Comparison of ENCODE assay signal across 25 cellular contexts in the genomic region with DNA sequence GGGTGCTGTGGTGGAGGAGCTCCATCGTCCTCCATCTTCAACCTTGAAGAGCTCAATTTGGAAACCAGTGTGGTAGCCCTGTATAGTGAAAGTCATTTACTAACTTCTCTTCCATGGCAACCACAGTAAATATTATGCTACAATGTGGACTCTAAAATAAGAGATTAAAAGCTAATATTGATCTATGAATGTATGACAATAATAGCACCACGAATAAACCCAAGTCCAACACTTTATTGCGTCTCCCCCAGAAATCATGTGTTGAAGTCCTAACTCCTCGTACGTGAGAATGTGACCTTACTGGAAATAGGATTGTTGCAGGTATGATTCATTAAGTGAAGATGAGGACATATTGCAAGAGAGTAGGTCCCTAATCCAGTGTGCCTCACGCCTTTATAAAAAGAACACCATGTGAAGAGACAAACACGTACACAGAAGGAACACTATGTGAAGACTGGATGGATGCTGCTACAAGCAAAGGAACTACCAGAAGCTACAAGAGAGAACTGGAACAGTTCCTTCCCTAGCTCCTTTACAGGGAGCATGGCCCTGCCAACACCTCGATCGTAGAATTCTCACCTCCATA.
DNase-seq lines count a peak whose midpoint lies in the region; ATAC-seq, FAIRE-seq and TF ChIP-seq lines count a peak whose summit lies in the region.
"Had no signal": no experiment of that assay in that cellular context is flagged by ENCODE, and none has a peak within 500 bp of the region (broad histone marks: within the 10 kb centered on the region; RNA-seq: fewer than 3 reads in every experiment).

No MANE protein-coding gene starts in this region.

- H2AFZ ChIP-seq in OCI-LY7 (ENCODE audit: low read length): peak overlapping the region; percentile 16
- H2AFZ ChIP-seq: GM23248 had no signal

- 90% methylated on average over 9 of the region's 9 CpGs for WGBS in A549 (ENCODE audit: missing lambda C conversion rate)
- WGBS in pancreas, 2 donors: 57 to 61% methylated on average over 9 of the region's 9 CpGs

- no peaks in the 10 kb centered on the region for H3K9me3 ChIP-seq in A549
- H3K9me3 ChIP-seq in OCI-LY7 (ENCODE audit: low read length): no peaks in the 10 kb centered on the region
- no peaks in the 10 kb centered on the region for H3K9me3 ChIP-seq in pancreas

- ATAC-seq in A549: no peak
- ATAC-seq in pancreas: peak; percentile 14 to 73 (median 58)
- ATAC-seq in GM19452 (IDR thresholded peaks at IDR 0.05; ENCODE audit: unreplicated experiment): no peak
- ATAC-seq: GM12878, PC-3 had no signal

- no peaks in the 10 kb centered on the region for H3K79me2 ChIP-seq in OCI-LY7 (ENCODE audit: insufficient read depth, low read depth, low read length)

- H4K20me1 ChIP-seq in OCI-LY7 (ENCODE audit: insufficient read depth, low read length): no peaks in the 10 kb centered on the region

- H3K4me2 ChIP-seq in A549 (no peak overlapping the region; the same call in 2 of the 3 replicates), OCI-LY7 (ENCODE audit: low read length) (no peak overlapping the region)

- POLR2A ChIA-PET in A549 (lab: Yijun Ruan, JAX): no interaction called here
- POLR2A ChIA-PET in OCI-LY7 (lab: Charles Lee): interaction anchor here (0.6 kb wide), 1 partner anchor 162 kb away, joined by 3 read pairs; no protein-coding TSS in a partner anchor

- CTCF ChIA-PET in A549 (lab: Yijun Ruan, JAX): interaction anchor here (0.5 to 0.9 kb wide), 2 partner anchors 110 to 409 kb away, joined by 3 read pairs; no protein-coding TSS in a partner anchor
- CTCF ChIA-PET in OCI-LY7 (lab: Charles Lee; ENCODE audit: unreplicated experiment): no interaction called here

- DNase-seq in A549 (ENCODE audit: low read depth in 1 of 2, low spot score in 1 of 2): no peak
- DNase-seq in OCI-LY7 (ENCODE audit: low spot score): no peak
- DNase-seq in iris pigment epithelial cell (ENCODE audit: low read depth): peak; percentile 64
- DNase-seq in pancreas: no peak
- DNase-seq in foreskin melanocyte: no peak
- no peak for DNase-seq in NCI-H526 treated with DMSO at 0.1 percent for 48 hours (lab: John Stamatoyannopoulos, UW)
- DNase-seq in epidermal melanocyte (ENCODE audit: insufficient read length, low spot score): no peak
- DNase-seq: DMS79 treated with DMSO at 0.1 percent for 48 hours, GM23248, H9, HFFc6, IMR-90, NCI-H1105, NCI-H2081, NCI-H2171, NCI-H345, NCI-H524 treated with DMSO at 0.1 percent for 48 hours, PC-3, Right ventricle myocardium superior had no signal

- BruUV-seq in OCI-LY7 (replicated peaks; lab: Mats Ljungman, UMichigan): no TSS peak

- intact Hi-C loops in OCI-LY7 (cut with micrococcal nuclease; ENCODE audit: unreplicated experiment) (no loop called here), pancreas (cut with DNase I) (no loop called here)

- no peaks in the 10 kb centered on the region for H3K27me3 ChIP-seq in pancreas

- peak; percentile 54 for FAIRE-seq in A549 (lab: Jason Lieb, UNC)
- FAIRE-seq in pancreas (lab: Jason Lieb, UNC): no peak
- FAIRE-seq: A204.1, D721Med, GM12878 had no signal

- H3K4me1 ChIP-seq in A549 (peaks cover 24% of the 10 kb centered on the region), OCI-LY7 (ENCODE audit: insufficient read depth, low read length, poor library complexity, severe bottlenecking) (peaks cover 20% of the 10 kb centered on the region), pancreas (no peaks in the 10 kb centered on the region)

- H3K36me3 ChIP-seq in OCI-LY7 (ENCODE audit: insufficient read depth, low read length) (no peaks in the 10 kb centered on the region), pancreas (no peaks in the 10 kb centered on the region)

- no peak for TF ChIP-seq EP300 in A549 (IDR thresholded peaks at IDR 0.05)

- peaks cover 3% of the 10 kb centered on the region; the same call in 1 of the 2 replicates for H3K9me2 ChIP-seq in OCI-LY7 (ENCODE audit: insufficient read depth, low read length)

- H3K4me3 ChIP-seq in A549 (no peak overlapping the region), OCI-LY7 (ENCODE audit: low read depth, low read length, poor library complexity, severe bottlenecking) (no peak overlapping the region), pancreas (no peak overlapping the region)
- H3K4me3 ChIP-seq: GM12878, GM23248 had no signal

- no peak for TF ChIP-seq RAD21 in A549 (conservative IDR thresholded peaks at IDR 0.05 in 1 of 2, IDR thresholded peaks at IDR 0.05 in 1 of 2)

- no peak for TF ChIP-seq CTCF in A549 (IDR thresholded peaks at IDR 0.05)
- TF ChIP-seq CTCF in OCI-LY7 (conservative IDR thresholded peaks at IDR 0.05; ENCODE audit: low read length): no peak
- TF ChIP-seq CTCF in pancreas (IDR thresholded peaks at IDR 0.05): no peak

- TF ChIP-seq POLR2A in A549 (IDR thresholded peaks at IDR 0.05; ENCODE audit: low read length): no peak

- H3K27ac ChIP-seq in A549: peak overlapping the region in 1 of 2 experiments; percentile 44; a peak in 1 of 6 replicates
- no peak overlapping the region for H3K27ac ChIP-seq in OCI-LY7 (ENCODE audit: low read depth, low read length, poor library complexity, severe bottlenecking)
- no peak overlapping the region for H3K27ac ChIP-seq in pancreas
- H3K27ac ChIP-seq: GM23248, HL-60, KMS-11 had no signal

TF ChIP-seq in A549, 52 proteins besides CTCF, POLR2A, EP300 and RAD21:
- TF ChIP-seq CEBPB (IDR thresholded peaks at IDR 0.05): no peak
- no peak for TF ChIP-seq KDM5A (IDR thresholded peaks at IDR 0.05)
- no peak for TF ChIP-seq HOXA7 (CRISPR knock-in tag; IDR thresholded peaks at IDR 0.05)
- no peak for TF ChIP-seq HEYL (CRISPR knock-in tag; IDR thresholded peaks at IDR 0.05)
- TF ChIP-seq TP53 (CRISPR knock-in tag; IDR thresholded peaks at IDR 0.05): no peak
- TF ChIP-seq EHMT2 (IDR thresholded peaks at IDR 0.05; ENCODE audit: low read depth): no peak
- TF ChIP-seq RNF2 (IDR thresholded peaks at IDR 0.05; ENCODE audit: borderline replicate concordance, low read depth): no peak
- TF ChIP-seq, protein P1, sequence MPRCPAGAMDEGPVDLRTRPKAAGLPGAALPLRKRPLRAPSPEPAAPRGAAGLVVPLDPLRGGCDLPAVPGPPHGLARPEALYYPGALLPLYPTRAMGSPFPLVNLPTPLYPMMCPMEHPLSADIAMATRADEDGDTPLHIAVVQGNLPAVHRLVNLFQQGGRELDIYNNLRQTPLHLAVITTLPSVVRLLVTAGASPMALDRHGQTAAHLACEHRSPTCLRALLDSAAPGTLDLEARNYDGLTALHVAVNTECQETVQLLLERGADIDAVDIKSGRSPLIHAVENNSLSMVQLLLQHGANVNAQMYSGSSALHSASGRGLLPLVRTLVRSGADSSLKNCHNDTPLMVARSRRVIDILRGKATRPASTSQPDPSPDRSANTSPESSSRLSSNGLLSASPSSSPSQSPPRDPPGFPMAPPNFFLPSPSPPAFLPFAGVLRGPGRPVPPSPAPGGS (IDR thresholded peaks at IDR 0.05): no peak
- no peak for TF ChIP-seq JUN (IDR thresholded peaks at IDR 0.05)

Comparison
In these comparisons a context has a peak if more than half of its experiments do, and no peak if none do; other contexts are left out.
1. ATAC-seq: peak in pancreas (4 of 4); none in A549 (0 of 2) and GM19452 (single experiment).